ENCODE assay signal across 1 cellular context in the genomic region with DNA sequence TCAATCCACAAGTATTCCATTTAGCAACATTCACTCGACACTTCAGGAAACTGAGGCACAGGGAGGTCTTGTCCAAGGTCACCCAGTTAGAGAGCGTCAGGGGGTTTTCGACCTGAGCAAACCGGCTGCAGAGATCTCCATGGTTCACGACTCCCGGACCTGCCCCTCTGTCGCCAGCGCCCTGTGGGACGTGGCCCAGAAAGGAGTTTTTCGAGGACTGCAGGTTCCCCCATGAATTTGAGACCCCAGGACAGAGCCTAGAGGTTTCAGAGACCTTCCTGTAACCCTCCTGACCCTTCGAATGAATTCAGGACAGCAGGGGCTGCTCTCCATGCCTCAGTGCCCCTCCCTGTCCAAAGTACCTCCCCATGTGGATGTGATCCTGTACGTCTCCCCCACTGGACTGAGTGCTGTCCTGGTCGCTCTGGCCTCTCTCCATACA.
TF ChIP-seq lines count a peak whose summit lies in the region.

No MANE protein-coding gene starts in this region.

TF ChIP-seq in HepG2, 621 proteins besides CTCF, POLR2A, EP300 and RAD21 (continues in another document):
- TF ChIP-seq GATA4 (IDR thresholded peaks at IDR 0.05; ENCODE audit: borderline replicate concordance, low read depth) = no peak
- TF ChIP-seq KDM5B (CRISPR knock-in tag; IDR thresholded peaks at IDR 0.05; ENCODE audit: borderline replicate concordance) = peak; percentile 46; the same call in 1 of the 2 replicates
- TF ChIP-seq ZNF263 (CRISPR knock-in tag; IDR thresholded peaks at IDR 0.05) = peak; percentile 51; the same call in 1 of the 2 replicates
- TF ChIP-seq, protein P1, sequence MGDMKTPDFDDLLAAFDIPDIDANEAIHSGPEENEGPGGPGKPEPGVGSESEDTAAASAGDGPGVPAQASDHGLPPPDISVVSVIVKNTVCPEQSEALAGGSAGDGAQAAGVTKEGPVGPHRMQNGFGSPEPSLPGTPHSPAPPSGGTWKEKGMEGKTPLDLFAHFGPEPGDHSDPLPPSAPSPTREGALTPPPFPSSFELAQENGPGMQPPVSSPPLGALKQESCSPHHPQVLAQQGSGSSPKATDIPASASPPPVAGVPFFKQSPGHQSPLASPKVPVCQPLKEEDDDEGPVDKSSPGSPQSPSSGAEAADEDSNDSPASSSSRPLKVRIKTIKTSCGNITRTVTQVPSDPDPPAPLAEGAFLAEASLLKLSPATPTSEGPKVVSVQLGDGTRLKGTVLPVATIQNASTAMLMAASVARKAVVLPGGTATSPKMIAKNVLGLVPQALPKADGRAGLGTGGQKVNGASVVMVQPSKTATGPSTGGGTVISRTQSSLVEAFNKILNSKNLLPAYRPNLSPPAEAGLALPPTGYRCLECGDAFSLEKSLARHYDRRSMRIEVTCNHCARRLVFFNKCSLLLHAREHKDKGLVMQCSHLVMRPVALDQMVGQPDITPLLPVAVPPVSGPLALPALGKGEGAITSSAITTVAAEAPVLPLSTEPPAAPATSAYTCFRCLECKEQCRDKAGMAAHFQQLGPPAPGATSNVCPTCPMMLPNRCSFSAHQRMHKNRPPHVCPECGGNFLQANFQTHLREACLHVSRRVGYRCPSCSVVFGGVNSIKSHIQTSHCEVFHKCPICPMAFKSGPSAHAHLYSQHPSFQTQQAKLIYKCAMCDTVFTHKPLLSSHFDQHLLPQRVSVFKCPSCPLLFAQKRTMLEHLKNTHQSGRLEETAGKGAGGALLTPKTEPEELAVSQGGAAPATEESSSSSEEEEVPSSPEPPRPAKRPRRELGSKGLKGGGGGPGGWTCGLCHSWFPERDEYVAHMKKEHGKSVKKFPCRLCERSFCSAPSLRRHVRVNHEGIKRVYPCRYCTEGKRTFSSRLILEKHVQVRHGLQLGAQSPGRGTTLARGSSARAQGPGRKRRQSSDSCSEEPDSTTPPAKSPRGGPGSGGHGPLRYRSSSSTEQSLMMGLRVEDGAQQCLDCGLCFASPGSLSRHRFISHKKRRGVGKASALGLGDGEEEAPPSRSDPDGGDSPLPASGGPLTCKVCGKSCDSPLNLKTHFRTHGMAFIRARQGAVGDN (CRISPR knock-in tag; IDR thresholded peaks at IDR 0.05) = peak; percentile 70
- no peak for TF ChIP-seq XBP1 (CRISPR knock-in tag; IDR thresholded peaks at IDR 0.05)
- peak; percentile 50; the same call in 1 of the 2 replicates for TF ChIP-seq ZFX (CRISPR knock-in tag; IDR thresholded peaks at IDR 0.05; ENCODE audit: low read depth)
- TF ChIP-seq, protein P2, sequence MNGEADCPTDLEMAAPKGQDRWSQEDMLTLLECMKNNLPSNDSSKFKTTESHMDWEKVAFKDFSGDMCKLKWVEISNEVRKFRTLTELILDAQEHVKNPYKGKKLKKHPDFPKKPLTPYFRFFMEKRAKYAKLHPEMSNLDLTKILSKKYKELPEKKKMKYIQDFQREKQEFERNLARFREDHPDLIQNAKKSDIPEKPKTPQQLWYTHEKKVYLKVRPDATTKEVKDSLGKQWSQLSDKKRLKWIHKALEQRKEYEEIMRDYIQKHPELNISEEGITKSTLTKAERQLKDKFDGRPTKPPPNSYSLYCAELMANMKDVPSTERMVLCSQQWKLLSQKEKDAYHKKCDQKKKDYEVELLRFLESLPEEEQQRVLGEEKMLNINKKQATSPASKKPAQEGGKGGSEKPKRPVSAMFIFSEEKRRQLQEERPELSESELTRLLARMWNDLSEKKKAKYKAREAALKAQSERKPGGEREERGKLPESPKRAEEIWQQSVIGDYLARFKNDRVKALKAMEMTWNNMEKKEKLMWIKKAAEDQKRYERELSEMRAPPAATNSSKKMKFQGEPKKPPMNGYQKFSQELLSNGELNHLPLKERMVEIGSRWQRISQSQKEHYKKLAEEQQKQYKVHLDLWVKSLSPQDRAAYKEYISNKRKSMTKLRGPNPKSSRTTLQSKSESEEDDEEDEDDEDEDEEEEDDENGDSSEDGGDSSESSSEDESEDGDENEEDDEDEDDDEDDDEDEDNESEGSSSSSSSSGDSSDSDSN (CRISPR knock-in tag; IDR thresholded peaks at IDR 0.05) = no peak; the same call in 1 of the 2 replicates
- TF ChIP-seq ZSCAN25 (CRISPR knock-in tag; IDR thresholded peaks at IDR 0.05) = peak; percentile 43; the same call in 1 of the 2 replicates
- peak; percentile 15; the same call in 1 of the 2 replicates for TF ChIP-seq MED13 (CRISPR knock-in tag; IDR thresholded peaks at IDR 0.05)
- no peak for TF ChIP-seq NR2F2 (IDR thresholded peaks at IDR 0.05; ENCODE audit: borderline replicate concordance, low read depth)
- peak; percentile 35; the same call in 1 of the 2 replicates for TF ChIP-seq ZBTB7B (CRISPR knock-in tag; IDR thresholded peaks at IDR 0.05)
- TF ChIP-seq NKX3-1 (CRISPR knock-in tag; IDR thresholded peaks at IDR 0.05) = peak; percentile 67
- TF ChIP-seq ZNF232 (CRISPR knock-in tag; IDR thresholded peaks at IDR 0.05; ENCODE audit: borderline replicate concordance) = 0 out of 2 replicates have a peak, but pooled peaks have one; percentile 60
- TF ChIP-seq RFXAP (CRISPR knock-in tag; IDR thresholded peaks at IDR 0.05; ENCODE audit: borderline replicate concordance) = 0 out of 2 replicates have a peak, but pooled peaks have one; percentile 43
- TF ChIP-seq ZNF850 (CRISPR knock-in tag; conservative IDR thresholded peaks at IDR 0.05) = no peak
- peak; percentile 36; the same call in 1 of the 2 replicates for TF ChIP-seq PHF8 (CRISPR knock-in tag; IDR thresholded peaks at IDR 0.05)
- no peak for TF ChIP-seq ARNT (IDR thresholded peaks at IDR 0.05)
- TF ChIP-seq ZBTB7A (CRISPR knock-in tag; IDR thresholded peaks at IDR 0.05) = peak; percentile 37; the same call in 1 of the 2 replicates
- TF ChIP-seq, protein P3, sequence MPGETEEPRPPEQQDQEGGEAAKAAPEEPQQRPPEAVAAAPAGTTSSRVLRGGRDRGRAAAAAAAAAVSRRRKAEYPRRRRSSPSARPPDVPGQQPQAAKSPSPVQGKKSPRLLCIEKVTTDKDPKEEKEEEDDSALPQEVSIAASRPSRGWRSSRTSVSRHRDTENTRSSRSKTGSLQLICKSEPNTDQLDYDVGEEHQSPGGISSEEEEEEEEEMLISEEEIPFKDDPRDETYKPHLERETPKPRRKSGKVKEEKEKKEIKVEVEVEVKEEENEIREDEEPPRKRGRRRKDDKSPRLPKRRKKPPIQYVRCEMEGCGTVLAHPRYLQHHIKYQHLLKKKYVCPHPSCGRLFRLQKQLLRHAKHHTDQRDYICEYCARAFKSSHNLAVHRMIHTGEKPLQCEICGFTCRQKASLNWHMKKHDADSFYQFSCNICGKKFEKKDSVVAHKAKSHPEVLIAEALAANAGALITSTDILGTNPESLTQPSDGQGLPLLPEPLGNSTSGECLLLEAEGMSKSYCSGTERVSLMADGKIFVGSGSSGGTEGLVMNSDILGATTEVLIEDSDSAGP (CRISPR knock-in tag; IDR thresholded peaks at IDR 0.05; ENCODE audit: borderline replicate concordance) = peak; percentile 74; the same call in 1 of the 2 replicates
- TF ChIP-seq MED1 (CRISPR knock-in tag; IDR thresholded peaks at IDR 0.05) = peak; percentile 32; the same call in 1 of the 2 replicates
- TF ChIP-seq, protein P4, sequence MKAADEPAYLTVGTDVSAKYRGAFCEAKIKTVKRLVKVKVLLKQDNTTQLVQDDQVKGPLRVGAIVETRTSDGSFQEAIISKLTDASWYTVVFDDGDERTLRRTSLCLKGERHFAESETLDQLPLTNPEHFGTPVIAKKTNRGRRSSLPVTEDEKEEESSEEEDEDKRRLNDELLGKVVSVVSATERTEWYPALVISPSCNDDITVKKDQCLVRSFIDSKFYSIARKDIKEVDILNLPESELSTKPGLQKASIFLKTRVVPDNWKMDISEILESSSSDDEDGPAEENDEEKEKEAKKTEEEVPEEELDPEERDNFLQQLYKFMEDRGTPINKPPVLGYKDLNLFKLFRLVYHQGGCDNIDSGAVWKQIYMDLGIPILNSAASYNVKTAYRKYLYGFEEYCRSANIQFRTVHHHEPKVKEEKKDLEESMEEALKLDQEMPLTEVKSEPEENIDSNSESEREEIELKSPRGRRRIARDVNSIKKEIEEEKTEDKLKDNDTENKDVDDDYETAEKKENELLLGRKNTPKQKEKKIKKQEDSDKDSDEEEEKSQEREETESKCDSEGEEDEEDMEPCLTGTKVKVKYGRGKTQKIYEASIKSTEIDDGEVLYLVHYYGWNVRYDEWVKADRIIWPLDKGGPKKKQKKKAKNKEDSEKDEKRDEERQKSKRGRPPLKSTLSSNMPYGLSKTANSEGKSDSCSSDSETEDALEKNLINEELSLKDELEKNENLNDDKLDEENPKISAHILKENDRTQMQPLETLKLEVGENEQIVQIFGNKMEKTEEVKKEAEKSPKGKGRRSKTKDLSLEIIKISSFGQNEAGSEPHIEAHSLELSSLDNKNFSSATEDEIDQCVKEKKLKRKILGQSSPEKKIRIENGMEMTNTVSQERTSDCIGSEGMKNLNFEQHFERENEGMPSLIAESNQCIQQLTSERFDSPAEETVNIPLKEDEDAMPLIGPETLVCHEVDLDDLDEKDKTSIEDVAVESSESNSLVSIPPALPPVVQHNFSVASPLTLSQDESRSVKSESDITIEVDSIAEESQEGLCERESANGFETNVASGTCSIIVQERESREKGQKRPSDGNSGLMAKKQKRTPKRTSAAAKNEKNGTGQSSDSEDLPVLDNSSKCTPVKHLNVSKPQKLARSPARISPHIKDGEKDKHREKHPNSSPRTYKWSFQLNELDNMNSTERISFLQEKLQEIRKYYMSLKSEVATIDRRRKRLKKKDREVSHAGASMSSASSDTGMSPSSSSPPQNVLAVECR (CRISPR knock-in tag; IDR thresholded peaks at IDR 0.05; ENCODE audit: borderline replicate concordance) = 0 out of 2 replicates have a peak, but pooled peaks have one; percentile 28
- 0 out of 2 replicates have a peak, but pooled peaks have one; percentile 3 for TF ChIP-seq ZNF768 (CRISPR knock-in tag; IDR thresholded peaks at IDR 0.05)
- TF ChIP-seq, protein P5, sequence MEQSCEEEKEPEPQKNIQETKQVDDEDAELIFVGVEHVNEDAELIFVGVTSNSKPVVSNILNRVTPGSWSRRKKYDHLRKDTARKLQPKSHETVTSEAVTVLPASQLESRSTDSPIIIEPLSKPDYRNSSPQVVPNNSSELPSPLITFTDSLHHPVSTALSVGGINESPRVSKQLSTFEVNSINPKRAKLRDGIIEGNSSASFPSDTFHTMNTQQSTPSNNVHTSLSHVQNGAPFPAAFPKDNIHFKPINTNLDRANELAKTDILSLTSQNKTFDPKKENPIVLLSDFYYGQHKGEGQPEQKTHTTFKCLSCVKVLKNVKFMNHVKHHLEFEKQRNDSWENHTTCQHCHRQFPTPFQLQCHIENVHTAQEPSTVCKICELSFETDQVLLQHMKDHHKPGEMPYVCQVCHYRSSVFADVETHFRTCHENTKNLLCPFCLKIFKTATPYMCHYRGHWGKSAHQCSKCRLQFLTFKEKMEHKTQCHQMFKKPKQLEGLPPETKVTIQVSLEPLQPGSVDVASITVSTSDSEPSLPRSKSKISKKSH (CRISPR knock-in tag; IDR thresholded peaks at IDR 0.05; ENCODE audit: borderline replicate concordance) = no peak
- TF ChIP-seq, protein P6, sequence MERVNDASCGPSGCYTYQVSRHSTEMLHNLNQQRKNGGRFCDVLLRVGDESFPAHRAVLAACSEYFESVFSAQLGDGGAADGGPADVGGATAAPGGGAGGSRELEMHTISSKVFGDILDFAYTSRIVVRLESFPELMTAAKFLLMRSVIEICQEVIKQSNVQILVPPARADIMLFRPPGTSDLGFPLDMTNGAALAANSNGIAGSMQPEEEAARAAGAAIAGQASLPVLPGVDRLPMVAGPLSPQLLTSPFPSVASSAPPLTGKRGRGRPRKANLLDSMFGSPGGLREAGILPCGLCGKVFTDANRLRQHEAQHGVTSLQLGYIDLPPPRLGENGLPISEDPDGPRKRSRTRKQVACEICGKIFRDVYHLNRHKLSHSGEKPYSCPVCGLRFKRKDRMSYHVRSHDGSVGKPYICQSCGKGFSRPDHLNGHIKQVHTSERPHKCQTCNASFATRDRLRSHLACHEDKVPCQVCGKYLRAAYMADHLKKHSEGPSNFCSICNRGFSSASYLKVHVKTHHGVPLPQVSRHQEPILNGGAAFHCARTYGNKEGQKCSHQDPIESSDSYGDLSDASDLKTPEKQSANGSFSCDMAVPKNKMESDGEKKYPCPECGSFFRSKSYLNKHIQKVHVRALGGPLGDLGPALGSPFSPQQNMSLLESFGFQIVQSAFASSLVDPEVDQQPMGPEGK (CRISPR knock-in tag; IDR thresholded peaks at IDR 0.05) = peak; percentile 90
- peak; percentile 64 for TF ChIP-seq POLR2AphosphoS5 (IDR thresholded peaks at IDR 0.05; ENCODE audit: low read depth, low read length)
- TF ChIP-seq ZFYVE20 (CRISPR knock-in tag; IDR thresholded peaks at IDR 0.05; ENCODE audit: borderline replicate concordance, low read depth) = no peak
- TF ChIP-seq ZNF430 (CRISPR knock-in tag; IDR thresholded peaks at IDR 0.05) = 0 out of 2 replicates have a peak, but pooled peaks have one; percentile 30
- peak; percentile 61; the same call in 1 of the 2 replicates for TF ChIP-seq HNF4G (IDR thresholded peaks at IDR 0.05; ENCODE audit: borderline replicate concordance, low read depth, low read length)
- no peak for TF ChIP-seq HNF4G (CRISPR knock-in tag; IDR thresholded peaks at IDR 0.05; ENCODE audit: borderline replicate concordance, low read depth)
- TF ChIP-seq, protein P7, sequence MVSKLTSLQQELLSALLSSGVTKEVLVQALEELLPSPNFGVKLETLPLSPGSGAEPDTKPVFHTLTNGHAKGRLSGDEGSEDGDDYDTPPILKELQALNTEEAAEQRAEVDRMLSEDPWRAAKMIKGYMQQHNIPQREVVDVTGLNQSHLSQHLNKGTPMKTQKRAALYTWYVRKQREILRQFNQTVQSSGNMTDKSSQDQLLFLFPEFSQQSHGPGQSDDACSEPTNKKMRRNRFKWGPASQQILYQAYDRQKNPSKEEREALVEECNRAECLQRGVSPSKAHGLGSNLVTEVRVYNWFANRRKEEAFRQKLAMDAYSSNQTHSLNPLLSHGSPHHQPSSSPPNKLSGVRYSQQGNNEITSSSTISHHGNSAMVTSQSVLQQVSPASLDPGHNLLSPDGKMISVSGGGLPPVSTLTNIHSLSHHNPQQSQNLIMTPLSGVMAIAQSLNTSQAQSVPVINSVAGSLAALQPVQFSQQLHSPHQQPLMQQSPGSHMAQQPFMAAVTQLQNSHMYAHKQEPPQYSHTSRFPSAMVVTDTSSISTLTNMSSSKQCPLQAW (CRISPR knock-in tag; IDR thresholded peaks at IDR 0.05) = 0 out of 2 replicates have a peak, but pooled peaks have one; percentile 8
- TF ChIP-seq KDM5A (IDR thresholded peaks at IDR 0.05; ENCODE audit: borderline replicate concordance, low read length) = no peak
- TF ChIP-seq, protein P8, sequence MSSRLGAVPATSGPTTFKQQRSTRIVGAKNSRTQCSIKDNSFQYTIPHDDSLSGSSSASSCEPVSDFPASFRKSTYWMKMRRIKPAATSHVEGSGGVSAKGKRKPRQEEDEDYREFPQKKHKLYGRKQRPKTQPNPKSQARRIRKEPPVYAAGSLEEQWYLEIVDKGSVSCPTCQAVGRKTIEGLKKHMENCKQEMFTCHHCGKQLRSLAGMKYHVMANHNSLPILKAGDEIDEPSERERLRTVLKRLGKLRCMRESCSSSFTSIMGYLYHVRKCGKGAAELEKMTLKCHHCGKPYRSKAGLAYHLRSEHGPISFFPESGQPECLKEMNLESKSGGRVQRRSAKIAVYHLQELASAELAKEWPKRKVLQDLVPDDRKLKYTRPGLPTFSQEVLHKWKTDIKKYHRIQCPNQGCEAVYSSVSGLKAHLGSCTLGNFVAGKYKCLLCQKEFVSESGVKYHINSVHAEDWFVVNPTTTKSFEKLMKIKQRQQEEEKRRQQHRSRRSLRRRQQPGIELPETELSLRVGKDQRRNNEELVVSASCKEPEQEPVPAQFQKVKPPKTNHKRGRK (CRISPR knock-in tag; IDR thresholded peaks at IDR 0.05) = no peak
- peak; percentile 11 for TF ChIP-seq HDAC1 (CRISPR knock-in tag; IDR thresholded peaks at IDR 0.05)
- no peak for TF ChIP-seq ZSCAN31 (CRISPR knock-in tag; IDR thresholded peaks at IDR 0.05; ENCODE audit: low read depth)
- peak; percentile 42; the same call in 1 of the 2 replicates for TF ChIP-seq BRD4 (CRISPR knock-in tag; IDR thresholded peaks at IDR 0.05)
- TF ChIP-seq MYC (CRISPR knock-in tag; IDR thresholded peaks at IDR 0.05; ENCODE audit: borderline replicate concordance) = peak; percentile 35; the same call in 1 of the 2 replicates
- no peak for TF ChIP-seq ZKSCAN5 (CRISPR knock-in tag; IDR thresholded peaks at IDR 0.05)
- 0 out of 2 replicates have a peak, but pooled peaks have one; percentile 39 for TF ChIP-seq ZNF543 (CRISPR knock-in tag; IDR thresholded peaks at IDR 0.05)
